In the genomic region with DNA sequence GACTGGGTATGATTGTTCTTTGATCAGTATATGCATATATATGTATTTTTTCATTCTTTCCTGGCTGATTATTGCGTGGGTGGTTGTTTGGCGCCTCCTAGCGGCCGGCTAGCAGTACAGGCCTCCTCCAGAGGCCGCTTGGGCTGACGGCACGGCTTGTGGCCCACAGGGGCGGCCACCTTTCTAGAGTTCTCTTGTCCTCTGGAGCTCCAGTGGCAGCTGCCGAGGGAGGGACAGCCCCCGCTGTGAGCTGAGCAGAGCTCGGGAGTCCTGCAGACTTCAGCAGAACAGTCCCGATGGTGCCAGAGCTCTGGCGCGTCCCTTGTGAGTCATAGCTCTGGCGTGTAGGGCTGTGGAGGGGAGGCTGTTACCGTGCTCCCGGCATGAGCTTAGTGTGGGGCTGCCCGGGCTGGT, we compare ENCODE assay signal across 8 cellular contexts. TPM values are rescaled to one million over a fixed set of nuclear protein-coding genes. Genes with fewer than 3 reads are reported as not detected.
DNase-seq lines count a peak whose midpoint lies in the region; ATAC-seq and TF ChIP-seq lines count a peak whose summit lies in the region.

No MANE protein-coding gene starts in this region.

- no peaks in the 10 kb centered on the region for H3K4me1 Mint-ChIP-seq in activated CD4-positive, alpha-beta T cell treated with anti-CD3 and anti-CD28 coated beads for 36 hours
- no peaks in the 10 kb centered on the region for H3K4me1 Mint-ChIP-seq in mesothelial cell of epicardium
- H3K4me1 Mint-ChIP-seq in stimulated activated effector memory CD8-positive, alpha-beta T cell treated with anti-CD3 and anti-CD28 coated beads, Interleukin-12 subunit alpha, Interleukin-12 subunit beta, amount 100 ng/mL, for 72 hours: peaks cover 8% of the 10 kb centered on the region

- peak; percentile 90 for ATAC-seq in activated CD4-positive, alpha-beta T cell treated with anti-CD3 and anti-CD28 coated beads for 36 hours
- ATAC-seq in stimulated activated effector memory CD8-positive, alpha-beta T cell treated with anti-CD3 and anti-CD28 coated beads, Interleukin-12 subunit alpha, Interleukin-12 subunit beta, amount 100 ng/mL, for 72 hours: peak; percentile 93
- ATAC-seq in HG02870 (IDR thresholded peaks at IDR 0.05; ENCODE audit: unreplicated experiment) (no peak), HG02840 (IDR thresholded peaks at IDR 0.05; ENCODE audit: low FRiP score, unreplicated experiment) (no peak)

- H3K4me3 ChIP-seq in AG09309 (ENCODE audit: control insufficient read depth, low read depth, low read length) (no peak overlapping the region), coronary artery (peak overlapping the region; percentile 25)
- no peak overlapping the region for H3K4me3 ChIP-seq in Jurkat, Clone E6-1 (ENCODE audit: low read length)

- H3K27ac Mint-ChIP-seq in activated CD4-positive, alpha-beta T cell treated with anti-CD3 and anti-CD28 coated beads for 36 hours: no peak overlapping the region
- H3K27ac Mint-ChIP-seq in mesothelial cell of epicardium: no peak overlapping the region
- no peak overlapping the region for H3K27ac Mint-ChIP-seq in stimulated activated effector memory CD8-positive, alpha-beta T cell treated with anti-CD3 and anti-CD28 coated beads, Interleukin-12 subunit alpha, Interleukin-12 subunit beta, amount 100 ng/mL, for 72 hours

- no peaks in the 10 kb centered on the region for H3K27me3 Mint-ChIP-seq in activated CD4-positive, alpha-beta T cell treated with anti-CD3 and anti-CD28 coated beads for 36 hours
- no peaks in the 10 kb centered on the region for H3K27me3 Mint-ChIP-seq in mesothelial cell of epicardium (ENCODE audit: low read depth)

- TF ChIP-seq CTCF in AG09309 (IDR thresholded peaks at IDR 0.05; ENCODE audit: control insufficient read depth, insufficient read depth, low read depth, low read length, missing control alignments): peak; percentile 32
- peak; percentile 73 for TF ChIP-seq CTCF in coronary artery (IDR thresholded peaks at IDR 0.05)
- TF ChIP-seq CTCF in mesothelial cell of epicardium (IDR thresholded peaks at IDR 0.05; ENCODE audit: unreplicated experiment): peak; percentile 60

- CTCF ChIA-PET in activated CD4-positive, alpha-beta T cell treated with anti-CD3 and anti-CD28 coated beads for 36 hours (lab: Charles Lee): interaction anchor here (0.6 to 2.8 kb wide), 16 partner anchors 9 to 359 kb away, joined by 3 to 14 read pairs (median 4); a partner anchor contains a TSS

- no peak for DNase-seq in AG09309 (ENCODE audit: low read depth)
- DNase-seq in Jurkat, Clone E6-1 (ENCODE audit: low read depth, low spot score): peak; percentile 67
- DNase-seq in activated CD4-positive, alpha-beta T cell treated with anti-CD3 and anti-CD28 coated beads for 36 hours: peak; percentile 82
- peak; percentile 78 for DNase-seq in coronary artery (ENCODE audit: low spot score)
- DNase-seq in mesothelial cell of epicardium (ENCODE audit: low spot score in 2 of 2, unreplicated experiment in 2 of 2): no peak
- DNase-seq in stimulated activated effector memory CD8-positive, alpha-beta T cell treated with anti-CD3 and anti-CD28 coated beads, Interleukin-12 subunit alpha, Interleukin-12 subunit beta, amount 100 ng/mL, for 72 hours (ENCODE audit: low spot score in 2 of 2): peak; percentile 47 to 76

- POLR2A ChIA-PET in activated CD4-positive, alpha-beta T cell treated with anti-CD3 and anti-CD28 coated beads for 36 hours (lab: Charles Lee): no interaction called here

- no peak overlapping the region for H3K4me3 Mint-ChIP-seq in activated CD4-positive, alpha-beta T cell treated with anti-CD3 and anti-CD28 coated beads for 36 hours
- no peak overlapping the region for H3K4me3 Mint-ChIP-seq in mesothelial cell of epicardium
- peak overlapping the region; percentile 48 for H3K4me3 Mint-ChIP-seq in stimulated activated effector memory CD8-positive, alpha-beta T cell treated with anti-CD3 and anti-CD28 coated beads, Interleukin-12 subunit alpha, Interleukin-12 subunit beta, amount 100 ng/mL, for 72 hours

- peak overlapping the region; percentile 36 to 39 for H3K27ac ChIP-seq in coronary artery

- H3K9me3 Mint-ChIP-seq in activated CD4-positive, alpha-beta T cell treated with anti-CD3 and anti-CD28 coated beads for 36 hours (ENCODE audit: low read depth): no peaks in the 10 kb centered on the region
- H3K9me3 Mint-ChIP-seq in mesothelial cell of epicardium: peaks cover 28% of the 10 kb centered on the region
- H3K9me3 Mint-ChIP-seq in stimulated activated effector memory CD8-positive, alpha-beta T cell treated with anti-CD3 and anti-CD28 coated beads, Interleukin-12 subunit alpha, Interleukin-12 subunit beta, amount 100 ng/mL, for 72 hours: no peaks in the 10 kb centered on the region

- intact Hi-C loops in activated CD4-positive, alpha-beta T cell treated with anti-CD3 and anti-CD28 coated beads for 36 hours (cut with DNase I, micrococcal nuclease): loop anchor here (1.0 to 10.0 kb wide), 3 partner anchors 212 to 1399 kb away; no protein-coding TSS in a partner anchor

- H3K36me3 Mint-ChIP-seq in activated CD4-positive, alpha-beta T cell treated with anti-CD3 and anti-CD28 coated beads for 36 hours (ENCODE audit: low read depth): peaks cover 2% of the 10 kb centered on the region
- peaks cover 24% of the 10 kb centered on the region for H3K36me3 Mint-ChIP-seq in mesothelial cell of epicardium
- peaks cover 6% of the 10 kb centered on the region for H3K36me3 Mint-ChIP-seq in stimulated activated effector memory CD8-positive, alpha-beta T cell treated with anti-CD3 and anti-CD28 coated beads, Interleukin-12 subunit alpha, Interleukin-12 subunit beta, amount 100 ng/mL, for 72 hours

RNA-seq across cellular contexts. Expression of a gene that starts 22.5 kb away (rescaled TPM):
- 2.7 TPM for polyA plus RNA-seq in Jurkat, Clone E6-1 (2012; ENCODE audit: insufficient read depth, insufficient read length)
- 10 to 100 TPM; 13.3 to 15.5 TPM for total RNA-seq in activated CD4-positive, alpha-beta T cell treated with anti-CD3 and anti-CD28 coated beads for 36 hours
- total RNA-seq in mesothelial cell of epicardium: 20.4 to 21.2 TPM (median 21.1 TPM) in 3 replicates

Comparison
In these comparisons a context has a peak if more than half of its experiments do, and no peak if none do; other contexts are left out.
1. DNase-seq: peak in Jurkat, Clone E6-1 (single experiment), activated CD4-positive, alpha-beta T cell treated with anti-CD3 and anti-CD28 coated beads for 36 hours (single experiment), coronary artery (single experiment) and stimulated activated effector memory CD8-positive, alpha-beta T cell treated with anti-CD3 and anti-CD28 coated beads, Interleukin-12 subunit alpha, Interleukin-12 subunit beta, amount 100 ng/mL, for 72 hours (2 of 2); none in AG09309 (single experiment) and mesothelial cell of epicardium (0 of 2).
2. ATAC-seq: peak in activated CD4-positive, alpha-beta T cell treated with anti-CD3 and anti-CD28 coated beads for 36 hours (single experiment) and stimulated activated effector memory CD8-positive, alpha-beta T cell treated with anti-CD3 and anti-CD28 coated beads, Interleukin-12 subunit alpha, Interleukin-12 subunit beta, amount 100 ng/mL, for 72 hours (single experiment); none in HG02870 (single experiment) and HG02840 (single experiment).
3. Peak in every context shown above with its lines, with median percentiles within 50 percentile points of each other: CTCF ChIP-seq.